ENCODE assay signal across 36 cellular contexts in the genomic region with DNA sequence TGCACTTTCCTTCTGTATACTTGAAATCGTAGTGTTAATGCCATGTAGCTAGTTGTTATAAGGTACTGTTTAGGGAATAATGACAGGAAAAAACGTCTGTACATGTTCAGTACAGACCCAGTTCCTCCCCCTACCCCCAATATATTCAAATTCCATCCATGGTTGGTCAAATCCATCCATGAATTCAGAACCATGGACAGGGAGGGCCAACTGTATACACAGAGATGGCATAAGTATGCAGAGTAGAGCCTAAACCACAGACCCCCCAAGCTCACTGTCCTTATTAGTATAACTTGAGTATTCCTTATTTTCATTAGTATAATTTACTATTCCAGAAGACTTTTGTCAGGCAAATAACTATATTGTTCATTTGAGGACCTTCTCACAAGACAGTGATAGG.
"Had no signal": no experiment of that assay in that cellular context is flagged by ENCODE, and none has a peak within 500 bp of the region (broad histone marks: within the 10 kb centered on the region; RNA-seq: fewer than 3 reads in every experiment).

No MANE protein-coding gene starts in this region.

- H3K36me3 ChIP-seq: adrenal gland, brain microvascular endothelial cell, breast epithelium, WERI-Rb-1 had no signal

- H3K27ac ChIP-seq: adrenal gland, body of pancreas, brain microvascular endothelial cell, breast epithelium, coronary artery, WERI-Rb-1 had no signal

- H3K4me3 Mint-ChIP-seq: activated CD4-positive, alpha-beta memory T cell treated with anti-CD3 and anti-CD28 coated beads, Interleukin-2, amount 10 ng/mL, durations not matched to agents 7 days and 5 days; activated CD4-positive, alpha-beta T cell treated with anti-CD3 and anti-CD28 coated beads for 36 hours; activated CD4-positive, alpha-beta T cell treated with anti-CD3 and anti-CD28 coated beads, Interleukin-2, amount 10 ng/mL, durations not matched to agents 7 days and 5 days; activated CD8-positive, alpha-beta memory T cell treated with anti-CD3 and anti-CD28 coated beads, Interleukin-2, amount 10 ng/mL, durations not matched to agents 7 days and 5 days; activated CD8-positive, alpha-beta T cell treated with anti-CD3 and anti-CD28 coated beads, Interleukin-2, amount 10 ng/mL, durations not matched to agents 7 days and 5 days; activated naive CD4-positive, alpha-beta T cell treated with anti-CD3 and anti-CD28 coated beads, Interleukin-2, amount 10 ng/mL, durations not matched to agents 7 days and 5 days; activated naive CD4-positive, alpha-beta T cell treated with anti-CD3 and anti-CD28 coated beads, Interleukin-2, amount 50 U/mL, for 24 hours; activated naive CD8-positive, alpha-beta T cell; activated T-cell treated with anti-CD3 and anti-CD28 coated beads, Interleukin-2, amount 50 U/mL, for 24 hours; T-helper 2 cell treated with Interferon-gamma antibody and Interleukin-4, amounts not matched to agents 5 μg/mL and 100 μg/mL, for 36 hours; WTC11 had no signal

- DNase-seq: activated CD4-positive, alpha-beta memory T cell treated with anti-CD3 and anti-CD28 coated beads, Interleukin-2, amount 10 ng/mL, durations not matched to agents 7 days and 5 days; activated CD4-positive, alpha-beta T cell treated with anti-CD3 and anti-CD28 coated beads for 1 hour; activated CD4-positive, alpha-beta T cell treated with anti-CD3 and anti-CD28 coated beads for 36 hours; activated CD4-positive, alpha-beta T cell treated with anti-CD3 and anti-CD28 coated beads for 48 hours; activated CD4-positive, alpha-beta T cell treated with anti-CD3 and anti-CD28 coated beads, Interleukin-2, amount 10 ng/mL, durations not matched to agents 7 days and 5 days; activated CD4-positive, alpha-beta T cell treated with anti-CD3 and anti-CD28 coated beads, Interleukin-2, amount 50 U/mL, for 48 hours; activated CD4-positive, CD25-positive, alpha-beta regulatory T cell; activated CD8-positive, alpha-beta memory T cell treated with anti-CD3 and anti-CD28 coated beads for 24 hours; activated CD8-positive, alpha-beta memory T cell treated with anti-CD3 and anti-CD28 coated beads, Interleukin-2, amount 10 ng/mL, durations not matched to agents 7 days and 5 days; activated CD8-positive, alpha-beta memory T cell treated with anti-CD3 and anti-CD28 coated beads, Interleukin-2, amount 50 U/mL, for 48 hours; activated CD8-positive, alpha-beta T cell treated with anti-CD3 and anti-CD28 coated beads, Interleukin-2, amount 10 ng/mL, durations not matched to agents 7 days and 5 days; activated effector memory CD4-positive, alpha-beta T cell treated with Interleukin-2 at 50 U/mL for 16 hours; activated gamma-delta T cell; activated naive CD4-positive, alpha-beta T cell treated with anti-CD3 and anti-CD28 coated beads, Interleukin-2, amount 10 ng/mL, durations not matched to agents 7 days and 5 days; activated naive CD4-positive, alpha-beta T cell treated with Interleukin-2 at 50 U/mL for 16 hours; activated T-cell treated with anti-CD3 and anti-CD28 coated beads, Interleukin-2, amount 50 U/mL, for 24 hours; activated T-cell treated with anti-CD3 and anti-CD28 coated beads, Interleukin-2, amount 50 U/mL, for 48 hours; adrenal gland; amniotic stem cell; aorta; body of pancreas; brain microvascular endothelial cell; central memory CD4-positive, alpha-beta T cell; T-helper 2 cell; T-helper 9 cell; WERI-Rb-1 had no signal

- H3K27me3 Mint-ChIP-seq: activated CD4-positive, alpha-beta memory T cell treated with anti-CD3 and anti-CD28 coated beads, Interleukin-2, amount 10 ng/mL, durations not matched to agents 7 days and 5 days; activated CD4-positive, alpha-beta T cell treated with anti-CD3 and anti-CD28 coated beads for 36 hours; activated CD4-positive, alpha-beta T cell treated with anti-CD3 and anti-CD28 coated beads, Interleukin-2, amount 10 ng/mL, durations not matched to agents 7 days and 5 days; activated naive CD4-positive, alpha-beta T cell treated with anti-CD3 and anti-CD28 coated beads, Interleukin-2, amount 50 U/mL, for 24 hours; activated naive CD8-positive, alpha-beta T cell; activated T-cell treated with anti-CD3 and anti-CD28 coated beads, Interleukin-2, amount 50 U/mL, for 24 hours had no signal

- H3K9me3 ChIP-seq: adrenal gland, body of pancreas had no signal

- H3K4me1 ChIP-seq: adrenal gland, body of pancreas, breast epithelium had no signal

- H3K9me3 Mint-ChIP-seq: activated CD4-positive, alpha-beta memory T cell treated with anti-CD3 and anti-CD28 coated beads, Interleukin-2, amount 10 ng/mL, durations not matched to agents 7 days and 5 days; activated CD4-positive, alpha-beta T cell treated with anti-CD3 and anti-CD28 coated beads, Interleukin-2, amount 10 ng/mL, durations not matched to agents 7 days and 5 days; activated naive CD4-positive, alpha-beta T cell treated with anti-CD3 and anti-CD28 coated beads, Interleukin-2, amount 10 ng/mL, durations not matched to agents 7 days and 5 days; activated naive CD4-positive, alpha-beta T cell treated with anti-CD3 and anti-CD28 coated beads, Interleukin-2, amount 50 U/mL, for 24 hours; activated T-cell treated with anti-CD3 and anti-CD28 coated beads, Interleukin-2, amount 50 U/mL, for 24 hours; activated T-helper 2 cell treated with anti-CD3 and anti-CD28 coated beads, Interferon-gamma antibody, Interleukin-2, Interleukin-4, amounts not matched to agents 10 μg/mL and 5 μg/mL and 100 μg/mL, durations not matched to agents 14 hours and 24 hours and 36 hours; T-helper 2 cell treated with Interferon-gamma antibody and Interleukin-4, amounts not matched to agents 5 μg/mL and 100 μg/mL, for 36 hours had no signal

- FAIRE-seq: astrocyte, colon had no signal

- ATAC-seq: activated CD4-positive, alpha-beta T cell treated with anti-CD3 and anti-CD28 coated beads for 36 hours; activated CD4-positive, CD25-positive, alpha-beta regulatory T cell treated with anti-CD3 and anti-CD28 coated beads, Interleukin-2, amount 50 U/mL, for 24 hours; activated CD8-positive, alpha-beta memory T cell treated with anti-CD3 and anti-CD28 coated beads, Interleukin-2, amount 10 ng/mL, durations not matched to agents 7 days and 5 days; activated CD8-positive, alpha-beta T cell treated with anti-CD3 and anti-CD28 coated beads, Interleukin-2, amount 10 ng/mL, durations not matched to agents 7 days and 5 days; body of pancreas had no signal

- H3K27ac Mint-ChIP-seq: activated CD4-positive, alpha-beta memory T cell treated with anti-CD3 and anti-CD28 coated beads, Interleukin-2, amount 10 ng/mL, durations not matched to agents 7 days and 5 days; activated CD4-positive, alpha-beta T cell treated with anti-CD3 and anti-CD28 coated beads for 36 hours; activated CD4-positive, alpha-beta T cell treated with anti-CD3 and anti-CD28 coated beads, Interleukin-2, amount 10 ng/mL, durations not matched to agents 7 days and 5 days; activated CD8-positive, alpha-beta memory T cell treated with anti-CD3 and anti-CD28 coated beads, Interleukin-2, amount 10 ng/mL, durations not matched to agents 7 days and 5 days; activated CD8-positive, alpha-beta T cell treated with anti-CD3 and anti-CD28 coated beads, Interleukin-2, amount 10 ng/mL, durations not matched to agents 7 days and 5 days; activated naive CD4-positive, alpha-beta T cell treated with anti-CD3 and anti-CD28 coated beads, Interleukin-2, amount 10 ng/mL, durations not matched to agents 7 days and 5 days; activated naive CD4-positive, alpha-beta T cell treated with anti-CD3 and anti-CD28 coated beads, Interleukin-2, amount 50 U/mL, for 24 hours; activated naive CD8-positive, alpha-beta T cell; activated T-cell treated with anti-CD3 and anti-CD28 coated beads, Interleukin-2, amount 50 U/mL, for 24 hours; activated T-helper 2 cell treated with anti-CD3 and anti-CD28 coated beads, Interferon-gamma antibody, Interleukin-2, Interleukin-4, amounts not matched to agents 10 μg/mL and 5 μg/mL and 100 μg/mL, durations not matched to agents 14 hours and 24 hours and 36 hours; T-helper 2 cell treated with Interferon-gamma antibody and Interleukin-4, amounts not matched to agents 5 μg/mL and 100 μg/mL, for 36 hours; WTC11 had no signal

- H3K27me3 ChIP-seq: adrenal gland, body of pancreas, brain microvascular endothelial cell, breast epithelium had no signal

- H3K4me3 ChIP-seq: adrenal gland, body of pancreas, breast epithelium, coronary artery had no signal

- H3K36me3 Mint-ChIP-seq: activated CD8-positive, alpha-beta memory T cell treated with anti-CD3 and anti-CD28 coated beads, Interleukin-2, amount 10 ng/mL, durations not matched to agents 7 days and 5 days; activated naive CD4-positive, alpha-beta T cell treated with anti-CD3 and anti-CD28 coated beads, Interleukin-2, amount 10 ng/mL, durations not matched to agents 7 days and 5 days had no signal

- H3K4me1 Mint-ChIP-seq: activated CD4-positive, alpha-beta memory T cell treated with anti-CD3 and anti-CD28 coated beads, Interleukin-2, amount 10 ng/mL, durations not matched to agents 7 days and 5 days; activated CD4-positive, alpha-beta T cell treated with anti-CD3 and anti-CD28 coated beads for 36 hours; activated CD4-positive, alpha-beta T cell treated with anti-CD3 and anti-CD28 coated beads, Interleukin-2, amount 10 ng/mL, durations not matched to agents 7 days and 5 days; activated CD8-positive, alpha-beta memory T cell treated with anti-CD3 and anti-CD28 coated beads, Interleukin-2, amount 10 ng/mL, durations not matched to agents 7 days and 5 days; activated naive CD4-positive, alpha-beta T cell treated with anti-CD3 and anti-CD28 coated beads, Interleukin-2, amount 10 ng/mL, durations not matched to agents 7 days and 5 days; activated naive CD4-positive, alpha-beta T cell treated with anti-CD3 and anti-CD28 coated beads, Interleukin-2, amount 50 U/mL, for 24 hours; WTC11 had no signal
